8 cellular contexts compared by ENCODE assay signal in the genomic region with DNA sequence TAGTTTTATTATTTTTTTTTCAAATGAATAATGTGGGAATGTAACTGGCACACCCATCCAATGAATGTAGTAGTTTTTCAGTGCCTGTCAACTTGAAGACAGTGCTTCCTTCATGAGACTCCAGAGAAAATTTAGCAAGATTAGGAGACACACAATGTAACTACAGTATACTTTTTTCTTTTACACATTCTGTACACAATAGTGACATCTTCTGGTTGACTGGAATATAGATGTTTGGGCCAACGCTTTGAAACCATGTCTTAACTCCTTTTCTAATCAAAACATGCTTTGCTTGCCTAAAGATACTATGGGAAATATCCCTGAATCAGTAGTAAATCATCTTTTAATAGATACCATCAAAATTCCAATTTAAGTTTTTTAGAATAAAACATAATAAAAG.
A peak's percentile ranks its signal among the peaks of the same experiment; 100 is the strongest.
DNase-seq lines count a peak whose midpoint lies in the region; ATAC-seq and TF ChIP-seq lines count a peak whose summit lies in the region.

No MANE protein-coding gene starts in this region.

- H3K27ac ChIP-seq in AG04450 (ENCODE audit: low read depth, low read length) (no peak overlapping the region), Panc1 (ENCODE audit: low read length) (no peak overlapping the region)

- no TSS peak for BruUV-seq in Panc1 (replicated peaks; lab: Mats Ljungman, UMichigan)

- in situ Hi-C loops in Panc1 (cut with HindIII; ENCODE audit: low pct_unique_long_range_greater_than_20kb, low sequenced_read_pairs), result no loop called here

- no peak for TF ChIP-seq EP300 in Ishikawa (IDR thresholded peaks at IDR 0.05; ENCODE audit: borderline replicate concordance)

- H3K4me3 ChIP-seq in AG04450 (ENCODE audit: low read depth, low read length), result no peak overlapping the region
- H3K4me3 ChIP-seq in Panc1 (ENCODE audit: low read depth in 2 of 2, low read length in 2 of 2), result no peak overlapping the region
- no peak overlapping the region for H3K4me3 ChIP-seq in fibroblast of mammary gland (ENCODE audit: control insufficient read depth, low read depth, low read length)
- no peak overlapping the region for H3K4me3 ChIP-seq in H7 (ENCODE audit: insufficient read depth, low read depth, low read length)

- no peaks in the 10 kb centered on the region for H3K36me3 ChIP-seq in Panc1 (ENCODE audit: control insufficient read depth, insufficient read depth, low read length)
- no peaks in the 10 kb centered on the region for H3K36me3 ChIP-seq in H7 (replicated peaks; ENCODE audit: control insufficient read depth, insufficient read depth, low read length)

- H3K4me1 ChIP-seq in Panc1 (ENCODE audit: control insufficient read depth, insufficient read depth, low read length), result no peaks in the 10 kb centered on the region

- DNase-seq in AG04450 (ENCODE audit: low read depth, low spot score) (no peak), Panc1 (ENCODE audit: low read depth, low spot score) (no peak), fibroblast of mammary gland (ENCODE audit: low read depth) (peak; percentile 61), retina (peak; percentile 39), H7 (no peak)

- no peaks in the 10 kb centered on the region for H3K9me3 ChIP-seq in AG04450 (ENCODE audit: control insufficient read depth, insufficient read depth, low read length)
- H3K9me3 ChIP-seq in Panc1 (ENCODE audit: control insufficient read depth, insufficient read depth, low read depth, low read length), result no peaks in the 10 kb centered on the region

- H3K27me3 ChIP-seq in AG04450 (ENCODE audit: control insufficient read depth, insufficient read depth, low read length), result no peaks in the 10 kb centered on the region
- H3K27me3 ChIP-seq in Panc1 (ENCODE audit: control insufficient read depth, insufficient read depth, low read length), result no peaks in the 10 kb centered on the region
- H3K27me3 ChIP-seq in H7 (ENCODE audit: control insufficient read depth, insufficient read depth, low read length), result no peaks in the 10 kb centered on the region

- POLR2A ChIA-PET in AG04450 (lab: Yijun Ruan, JAX), result no interaction called here
- POLR2A ChIA-PET in Panc1 (lab: Charles Lee), result no interaction called here

- peak; percentile 79 for TF ChIP-seq RAD21 in Ishikawa (IDR thresholded peaks at IDR 0.05; ENCODE audit: low read depth)

- TF ChIP-seq CTCF in AG04450 (IDR thresholded peaks at IDR 0.05; ENCODE audit: low read depth, low read length) (peak; percentile 63), Panc1 (IDR thresholded peaks at IDR 0.05) (peak; percentile 66; the same call in 1 of the 2 replicates), fibroblast of mammary gland (conservative IDR thresholded peaks at IDR 0.05; ENCODE audit: control insufficient read depth, insufficient read depth, low read depth, low read length) (peak; percentile 64)

- intact Hi-C loops in Panc1 (cut with micrococcal nuclease; ENCODE audit: unreplicated experiment), result loop anchor here (2.0 to 10.0 kb wide), 3 partner anchors 516 to 964 kb away; no protein-coding TSS in a partner anchor

- peak; percentile 88 for ATAC-seq in GM18867 (IDR thresholded peaks at IDR 0.05; ENCODE audit: unreplicated experiment)
- peak; percentile 69; the same call in 1 of the 2 replicates for ATAC-seq in Panc1
- ATAC-seq in HG03139 (IDR thresholded peaks at IDR 0.05; ENCODE audit: unreplicated experiment), result no peak

- CTCF ChIA-PET in AG04450 (lab: Charles Lee), result interaction anchor here (0.9 kb wide), 1 partner anchor 205 kb away, joined by 3 read pairs; no protein-coding TSS in a partner anchor
- CTCF ChIA-PET in Panc1 (lab: Charles Lee), result no interaction called here

TF ChIP-seq in Ishikawa, 13 proteins besides CTCF, POLR2A, EP300 and RAD21:
- TF ChIP-seq CREB1 (IDR thresholded peaks at IDR 0.05; ENCODE audit: low read depth) (no peak), YY1 (IDR thresholded peaks at IDR 0.05; ENCODE audit: low read depth) (no peak), ZBTB7A (IDR thresholded peaks at IDR 0.05; ENCODE audit: low read depth) (no peak), CEBPB (IDR thresholded peaks at IDR 0.05) (no peak), NFIC (IDR thresholded peaks at IDR 0.05) (no peak), EGR1 (IDR thresholded peaks at IDR 0.05) (no peak), FOXM1 (IDR thresholded peaks at IDR 0.05; ENCODE audit: borderline replicate concordance, low read depth) (no peak), TCF12 (IDR thresholded peaks at IDR 0.05; ENCODE audit: low read depth) (no peak), TEAD4 (IDR thresholded peaks at IDR 0.05) (no peak), TAF1 (IDR thresholded peaks at IDR 0.05; ENCODE audit: low read depth) (no peak)
- TF ChIP-seq, protein P1, sequence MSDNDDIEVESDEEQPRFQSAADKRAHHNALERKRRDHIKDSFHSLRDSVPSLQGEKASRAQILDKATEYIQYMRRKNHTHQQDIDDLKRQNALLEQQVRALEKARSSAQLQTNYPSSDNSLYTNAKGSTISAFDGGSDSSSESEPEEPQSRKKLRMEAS (IDR thresholded peaks at IDR 0.05), result no peak
- TF ChIP-seq, protein P2, sequence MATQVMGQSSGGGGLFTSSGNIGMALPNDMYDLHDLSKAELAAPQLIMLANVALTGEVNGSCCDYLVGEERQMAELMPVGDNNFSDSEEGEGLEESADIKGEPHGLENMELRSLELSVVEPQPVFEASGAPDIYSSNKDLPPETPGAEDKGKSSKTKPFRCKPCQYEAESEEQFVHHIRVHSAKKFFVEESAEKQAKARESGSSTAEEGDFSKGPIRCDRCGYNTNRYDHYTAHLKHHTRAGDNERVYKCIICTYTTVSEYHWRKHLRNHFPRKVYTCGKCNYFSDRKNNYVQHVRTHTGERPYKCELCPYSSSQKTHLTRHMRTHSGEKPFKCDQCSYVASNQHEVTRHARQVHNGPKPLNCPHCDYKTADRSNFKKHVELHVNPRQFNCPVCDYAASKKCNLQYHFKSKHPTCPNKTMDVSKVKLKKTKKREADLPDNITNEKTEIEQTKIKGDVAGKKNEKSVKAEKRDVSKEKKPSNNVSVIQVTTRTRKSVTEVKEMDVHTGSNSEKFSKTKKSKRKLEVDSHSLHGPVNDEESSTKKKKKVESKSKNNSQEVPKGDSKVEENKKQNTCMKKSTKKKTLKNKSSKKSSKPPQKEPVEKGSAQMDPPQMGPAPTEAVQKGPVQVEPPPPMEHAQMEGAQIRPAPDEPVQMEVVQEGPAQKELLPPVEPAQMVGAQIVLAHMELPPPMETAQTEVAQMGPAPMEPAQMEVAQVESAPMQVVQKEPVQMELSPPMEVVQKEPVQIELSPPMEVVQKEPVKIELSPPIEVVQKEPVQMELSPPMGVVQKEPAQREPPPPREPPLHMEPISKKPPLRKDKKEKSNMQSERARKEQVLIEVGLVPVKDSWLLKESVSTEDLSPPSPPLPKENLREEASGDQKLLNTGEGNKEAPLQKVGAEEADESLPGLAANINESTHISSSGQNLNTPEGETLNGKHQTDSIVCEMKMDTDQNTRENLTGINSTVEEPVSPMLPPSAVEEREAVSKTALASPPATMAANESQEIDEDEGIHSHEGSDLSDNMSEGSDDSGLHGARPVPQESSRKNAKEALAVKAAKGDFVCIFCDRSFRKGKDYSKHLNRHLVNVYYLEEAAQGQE (IDR thresholded peaks at IDR 0.05; ENCODE audit: low read depth), result no peak
- TF ChIP-seq, protein P3, sequence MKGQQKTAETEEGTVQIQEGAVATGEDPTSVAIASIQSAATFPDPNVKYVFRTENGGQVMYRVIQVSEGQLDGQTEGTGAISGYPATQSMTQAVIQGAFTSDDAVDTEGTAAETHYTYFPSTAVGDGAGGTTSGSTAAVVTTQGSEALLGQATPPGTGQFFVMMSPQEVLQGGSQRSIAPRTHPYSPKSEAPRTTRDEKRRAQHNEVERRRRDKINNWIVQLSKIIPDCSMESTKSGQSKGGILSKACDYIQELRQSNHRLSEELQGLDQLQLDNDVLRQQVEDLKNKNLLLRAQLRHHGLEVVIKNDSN (IDR thresholded peaks at IDR 0.05), result no peak

Comparison
In these comparisons a context has a peak if more than half of its experiments do, and no peak if none do; other contexts are left out.
1. DNase-seq: peak in fibroblast of mammary gland (single experiment) and retina (single experiment); none in AG04450 (single experiment), Panc1 (single experiment) and H7 (single experiment).
2. Peak in every context shown above with its lines, with median percentiles within 50 percentile points of each other: CTCF ChIP-seq.